Comparison of ENCODE assay signal across 16 cellular contexts in the genomic region with DNA sequence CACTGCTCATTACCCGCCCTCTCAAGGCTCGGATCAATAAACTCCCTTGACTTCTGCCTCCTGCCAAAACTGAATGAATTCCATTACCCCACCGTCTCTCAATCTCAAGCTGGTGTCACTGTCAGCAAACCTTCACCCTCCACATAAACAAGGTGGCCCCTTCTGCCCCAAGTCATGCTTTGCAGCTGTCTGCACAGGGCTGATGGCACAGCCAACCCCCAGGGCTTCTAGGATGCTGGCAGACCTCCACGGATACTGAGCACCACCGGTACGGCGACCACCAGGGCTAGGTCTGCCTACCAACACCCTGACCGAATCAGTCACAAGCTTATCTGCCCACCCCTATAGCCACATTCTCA. TPM values are rescaled to one million over a fixed set of nuclear protein-coding genes. Genes with fewer than 3 reads are reported as not detected.
A peak's percentile ranks its signal among the peaks of the same experiment; 100 is the strongest.
DNase-seq lines count a peak whose midpoint lies in the region; ATAC-seq and TF ChIP-seq lines count a peak whose summit lies in the region.
"Had no signal": no experiment of that assay in that cellular context is flagged by ENCODE, and none has a peak within 500 bp of the region (broad histone marks: within the 10 kb centered on the region; RNA-seq: fewer than 3 reads in every experiment).

No MANE protein-coding gene starts in this region.

- POLR2A ChIA-PET in HCT116 (lab: Charles Lee): no interaction called here

- H3K9me3 ChIP-seq in HCT116 (ENCODE audit: control insufficient read depth in 1 of 2, insufficient read depth in 1 of 2, low read depth in 1 of 2, low read length in 2 of 2) (no peaks in the 10 kb centered on the region), adipocyte (ENCODE audit: control insufficient read depth, low read length) (no peaks in the 10 kb centered on the region)
- H3K9me3 ChIP-seq: SJSA1 had no signal

- no peak for TF ChIP-seq RAD21 in HCT116 (IDR thresholded peaks at IDR 0.05; ENCODE audit: low read depth)

- H3K27me3 ChIP-seq in HCT116 (ENCODE audit: insufficient read depth, low read length) (no peaks in the 10 kb centered on the region), adipocyte (replicated peaks; ENCODE audit: control insufficient read depth, insufficient read depth, low read length) (no peaks in the 10 kb centered on the region), rectal smooth muscle tissue (ENCODE audit: control insufficient read depth, insufficient read depth, low read length) (no peaks in the 10 kb centered on the region)
- H3K27me3 ChIP-seq: SJSA1 had no signal

- 0 out of 2 replicates have a peak overlapping the region, but pooled peaks have one; percentile 10 for H3K9ac ChIP-seq in HCT116 (ENCODE audit: low read length)
- no peak overlapping the region for H3K9ac ChIP-seq in adipocyte (ENCODE audit: low read length)
- no peak overlapping the region for H3K9ac ChIP-seq in rectal smooth muscle tissue (ENCODE audit: low read length)

- H2AFZ ChIP-seq in HCT116 (ENCODE audit: low read depth, low read length, poor library complexity, severe bottlenecking): no peak overlapping the region

- peaks cover 77% of the 10 kb centered on the region for H3K79me2 ChIP-seq in HCT116 (ENCODE audit: insufficient read depth, low read length)

- H3K36me3 ChIP-seq in HCT116 (ENCODE audit: control insufficient read depth in 1 of 2, insufficient read depth in 2 of 2, low read length in 2 of 2): no peaks in the 10 kb centered on the region
- H3K36me3 ChIP-seq in adipocyte (ENCODE audit: control insufficient read depth, insufficient read depth, low read length, severe bottlenecking): no peaks in the 10 kb centered on the region
- no peaks in the 10 kb centered on the region for H3K36me3 ChIP-seq in rectal smooth muscle tissue (ENCODE audit: control insufficient read depth, insufficient read depth, low read length)
- H3K36me3 ChIP-seq: SJSA1 had no signal

- ATAC-seq in HCT116 (peak; percentile 41), left ventricle myocardium superior (peak; percentile 7), HG02938 (IDR thresholded peaks at IDR 0.05; ENCODE audit: unreplicated experiment) (no peak), GM18511 (IDR thresholded peaks at IDR 0.05; ENCODE audit: unreplicated experiment) (no peak)

- H3K4me1 ChIP-seq in HCT116 (ENCODE audit: control insufficient read depth in 1 of 2, insufficient read depth in 2 of 2, low read length in 2 of 2) (peaks cover 16 to 24% of the 10 kb centered on the region in 2 experiments), adipocyte (ENCODE audit: control insufficient read depth, insufficient read depth, low read length) (peaks cover 23% of the 10 kb centered on the region), rectal smooth muscle tissue (ENCODE audit: control insufficient read depth, insufficient read depth, low read length) (peaks cover 15% of the 10 kb centered on the region)
- H3K4me1 ChIP-seq: SJSA1 had no signal

- no peaks in the 10 kb centered on the region for H3K9me2 ChIP-seq in HCT116 (ENCODE audit: insufficient read depth)

- no peak for DNase-seq in HCT116 (ENCODE audit: low read depth, low spot score)
- DNase-seq in adipocyte (ENCODE audit: low read depth): no peak
- no peak for DNase-seq in left ventricle myocardium superior
- no peak for DNase-seq in amniotic stem cell (lab: John Stamatoyannopoulos, UW)
- DNase-seq in amygdala (lab: John Stamatoyannopoulos, UW): no peak
- DNase-seq: activated CD4-positive, alpha-beta T cell treated with anti-CD3 and anti-CD28 coated beads, Interleukin-2, amount 50 U/mL, for 1 hour; activated naive CD8-positive, alpha-beta T cell treated with anti-CD3 and anti-CD28 coated beads for 36 hours; activated T-cell treated with anti-CD3 and anti-CD28 coated beads, Interleukin-2, amount 50 U/mL, for 1 hour; KBM-7; NCI-H1417 treated with DMSO at 0.1 percent for 48 hours; NCI-H2227 treated with DMSO at 0.1 percent for 48 hours; stimulated activated CD4-positive, alpha-beta T cell treated with anti-CD3 and anti-CD28 coated beads, Interleukin-15, amount 100 ng/mL, for 24 hours had no signal

- no peak overlapping the region for H3K27ac ChIP-seq in HCT116 (ENCODE audit: low read depth, low read length)
- H3K27ac ChIP-seq in rectal smooth muscle tissue (ENCODE audit: low read depth, low read length): peak overlapping the region; percentile 15
- H3K27ac ChIP-seq: SJSA1 had no signal

- 0 out of 2 replicates have a peak, but pooled peaks cover under 1% of the 10 kb centered on the region for H4K20me1 ChIP-seq in HCT116 (ENCODE audit: insufficient read depth)

- BruUV-seq in HCT116 (replicated peaks; lab: Mats Ljungman, UMichigan): no TSS peak

- H3K4me2 ChIP-seq in HCT116 (ENCODE audit: low read length): peak overlapping the region; percentile 63

- no peak for TF ChIP-seq CTCF in HCT116 (IDR thresholded peaks at IDR 0.05 in 2 of 3, conservative IDR thresholded peaks at IDR 0.05 in 1 of 3; ENCODE audit: borderline replicate concordance in 1 of 3, insufficient read depth in 1 of 3, low read depth in 2 of 3, low read length in 2 of 3)

- RAD21 ChIA-PET in HCT116 (lab: Charles Lee; ENCODE audit: low non-redundant PET in 1 of 2, low total read pairs in 2 of 2, uncharacterized antibody in 2 of 2, unreplicated experiment in 2 of 2): no interaction called here

- no peak for TF ChIP-seq POLR2A in HCT116 (IDR thresholded peaks at IDR 0.05; ENCODE audit: borderline replicate concordance, extremely low read depth, insufficient read depth, insufficient read length)

- CTCF ChIA-PET in HCT116 (lab: Charles Lee): no interaction called here

- intact Hi-C loops in HCT116 (cut with micrococcal nuclease) (no loop called here), left ventricle myocardium superior (cut with micrococcal nuclease) (no loop called here)

- no peak overlapping the region for H3K4me3 ChIP-seq in HCT116 (replicated peaks in 1 of 2; ENCODE audit: low read depth in 1 of 2, low read length in 2 of 2)
- peak overlapping the region; percentile 69 for H3K4me3 ChIP-seq in adipocyte (ENCODE audit: low read length)
- peak overlapping the region; percentile 29 for H3K4me3 ChIP-seq in rectal smooth muscle tissue (ENCODE audit: low read length)
- H3K4me3 ChIP-seq: SJSA1 had no signal

TF ChIP-seq in HCT116, 20 proteins besides CTCF, POLR2A, EP300 and RAD21:
- no peak for TF ChIP-seq ZFX (IDR thresholded peaks at IDR 0.05)
- TF ChIP-seq EGR1 (IDR thresholded peaks at IDR 0.05; ENCODE audit: low read depth): no peak
- TF ChIP-seq CEBPB (IDR thresholded peaks at IDR 0.05; ENCODE audit: low read depth): no peak
- TF ChIP-seq TCF7L2 (IDR thresholded peaks at IDR 0.05; ENCODE audit: borderline replicate concordance, extremely low read depth, insufficient read depth, insufficient read length): no peak
- no peak for TF ChIP-seq SRF (IDR thresholded peaks at IDR 0.05; ENCODE audit: low read depth)
- TF ChIP-seq EZH2 (IDR thresholded peaks at IDR 0.05): no peak
- no peak for TF ChIP-seq SIN3A (IDR thresholded peaks at IDR 0.05; ENCODE audit: low read depth)
- TF ChIP-seq, protein P1, sequence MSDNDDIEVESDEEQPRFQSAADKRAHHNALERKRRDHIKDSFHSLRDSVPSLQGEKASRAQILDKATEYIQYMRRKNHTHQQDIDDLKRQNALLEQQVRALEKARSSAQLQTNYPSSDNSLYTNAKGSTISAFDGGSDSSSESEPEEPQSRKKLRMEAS (IDR thresholded peaks at IDR 0.05): no peak
- no peak for TF ChIP-seq EZH2phosphoT487 (IDR thresholded peaks at IDR 0.05; ENCODE audit: borderline replicate concordance)
- no peak for TF ChIP-seq SP1 (IDR thresholded peaks at IDR 0.05; ENCODE audit: low read depth)
- TF ChIP-seq YY1 (IDR thresholded peaks at IDR 0.05; ENCODE audit: extremely low read depth, insufficient replicate concordance, low read depth, low read length): no peak
- TF ChIP-seq FOSL1 (IDR thresholded peaks at IDR 0.05; ENCODE audit: low read depth): no peak
- TF ChIP-seq, protein P2, sequence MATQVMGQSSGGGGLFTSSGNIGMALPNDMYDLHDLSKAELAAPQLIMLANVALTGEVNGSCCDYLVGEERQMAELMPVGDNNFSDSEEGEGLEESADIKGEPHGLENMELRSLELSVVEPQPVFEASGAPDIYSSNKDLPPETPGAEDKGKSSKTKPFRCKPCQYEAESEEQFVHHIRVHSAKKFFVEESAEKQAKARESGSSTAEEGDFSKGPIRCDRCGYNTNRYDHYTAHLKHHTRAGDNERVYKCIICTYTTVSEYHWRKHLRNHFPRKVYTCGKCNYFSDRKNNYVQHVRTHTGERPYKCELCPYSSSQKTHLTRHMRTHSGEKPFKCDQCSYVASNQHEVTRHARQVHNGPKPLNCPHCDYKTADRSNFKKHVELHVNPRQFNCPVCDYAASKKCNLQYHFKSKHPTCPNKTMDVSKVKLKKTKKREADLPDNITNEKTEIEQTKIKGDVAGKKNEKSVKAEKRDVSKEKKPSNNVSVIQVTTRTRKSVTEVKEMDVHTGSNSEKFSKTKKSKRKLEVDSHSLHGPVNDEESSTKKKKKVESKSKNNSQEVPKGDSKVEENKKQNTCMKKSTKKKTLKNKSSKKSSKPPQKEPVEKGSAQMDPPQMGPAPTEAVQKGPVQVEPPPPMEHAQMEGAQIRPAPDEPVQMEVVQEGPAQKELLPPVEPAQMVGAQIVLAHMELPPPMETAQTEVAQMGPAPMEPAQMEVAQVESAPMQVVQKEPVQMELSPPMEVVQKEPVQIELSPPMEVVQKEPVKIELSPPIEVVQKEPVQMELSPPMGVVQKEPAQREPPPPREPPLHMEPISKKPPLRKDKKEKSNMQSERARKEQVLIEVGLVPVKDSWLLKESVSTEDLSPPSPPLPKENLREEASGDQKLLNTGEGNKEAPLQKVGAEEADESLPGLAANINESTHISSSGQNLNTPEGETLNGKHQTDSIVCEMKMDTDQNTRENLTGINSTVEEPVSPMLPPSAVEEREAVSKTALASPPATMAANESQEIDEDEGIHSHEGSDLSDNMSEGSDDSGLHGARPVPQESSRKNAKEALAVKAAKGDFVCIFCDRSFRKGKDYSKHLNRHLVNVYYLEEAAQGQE (IDR thresholded peaks at IDR 0.05; ENCODE audit: low read depth): no peak
- TF ChIP-seq CBX3 (IDR thresholded peaks at IDR 0.05; ENCODE audit: low read depth): no peak
- TF ChIP-seq JUND (IDR thresholded peaks at IDR 0.05): no peak

RNA-seq across cellular contexts. Expression of a gene that starts 46.1 kb away (rescaled TPM):
- total RNA-seq in HCT116 (2021; ENCODE audit: unreplicated experiment) (46.3 TPM), left ventricle myocardium superior (25.3 TPM)
- polyA plus RNA-seq in HCT116 (2012): 30.8 and 35.4 TPM in 2 replicates

Comparison
In these comparisons a context has a peak if more than half of its experiments do, and no peak if none do; other contexts are left out.
1. ATAC-seq: peak in HCT116 (single experiment) and left ventricle myocardium superior (single experiment); none in HG02938 (single experiment) and GM18511 (single experiment).
2. H3K4me3 ChIP-seq: peak in adipocyte (single experiment) and rectal smooth muscle tissue (single experiment); none in HCT116 (0 of 2).